Comparison of ENCODE assay signal across 25 cellular contexts in genomic region chr4:37517326-37517725, GRCh38.
"Had no signal": no experiment of that assay in that cellular context is flagged by ENCODE, and none has a peak within 500 bp of the region (broad histone marks: within the 10 kb centered on the region; RNA-seq: fewer than 3 reads in every experiment).

No MANE protein-coding gene starts in this region.

- H3K9me3 ChIP-seq: neutrophil, right lobe of liver, uterus had no signal

- H3K27ac ChIP-seq: coronary artery, heart right ventricle, left lung, neutrophil, parathyroid adenoma, right lobe of liver, suprapubic skin, transverse colon, upper lobe of right lung had no signal

- ATAC-seq: heart right ventricle; left cardiac atrium; left lung; mucosa of descending colon; natural killer cell treated with Interleukin-12 subunit alpha and Interleukin-12 subunit beta and Interleukin-15 and Interleukin-18, amount 100 ng/mL, for 72 hours; stimulated activated naive B cell treated with anti-CD40 and anti-IgM and Interleukin-4, amounts not matched to agents 10 μg/mL and 1 μg/mL and 100 μg/mL, for 72 hours; stimulated activated naive CD8-positive, alpha-beta T cell treated with anti-CD3 and anti-CD28 coated beads, Interleukin-15, amount 100 ng/mL, for 72 hours; upper lobe of right lung had no signal

- H3K4me1 ChIP-seq: heart right ventricle, left lung, parathyroid adenoma, right lobe of liver, suprapubic skin, transverse colon, upper lobe of right lung, uterus had no signal

- DNase-seq: dermis blood vessel endothelial cell; effector memory CD4-positive, alpha-beta T cell; foreskin melanocyte; glutamatergic neuron; heart right ventricle; hippocampal formation; left cardiac atrium; left lung; mesenchymal stem cell; mucosa of descending colon; naive B cell; right lobe of liver; small intestine; stimulated activated CD4-positive, alpha-beta T cell treated with anti-CD3 and anti-CD28 coated beads, Interleukin-15, amount 100 ng/mL, for 24 hours; stimulated activated CD4-positive, alpha-beta T cell treated with anti-CD3 and anti-CD28 coated beads, Interleukin-2, amount 100 ng/mL, for 48 hours; stimulated activated naive B cell treated with anti-CD40 and anti-IgM and Interleukin-4, amounts not matched to agents 10 μg/mL and 1 μg/mL and 100 μg/mL, for 72 hours; stimulated activated naive CD8-positive, alpha-beta T cell treated with anti-CD3 and anti-CD28 coated beads, Interleukin-15, amount 100 ng/mL, for 72 hours; transverse colon; upper lobe of right lung; uterus had no signal

- H3K4me3 ChIP-seq: coronary artery, heart right ventricle, left lung, mucosa of descending colon, right lobe of liver, suprapubic skin, transverse colon, upper lobe of right lung, uterus had no signal

- H3K36me3 ChIP-seq: heart right ventricle, left lung, neutrophil, right lobe of liver, suprapubic skin, transverse colon, upper lobe of right lung, uterus had no signal
